In genomic region chr6:121482751-121483150, GRCh38 we compare ENCODE assay signal across 18 cellular contexts. TPM values are rescaled to one million over a fixed set of nuclear protein-coding genes. Genes with fewer than 3 reads are reported as not detected.
DNase-seq lines count a peak whose midpoint lies in the region; ATAC-seq, FAIRE-seq and TF ChIP-seq lines count a peak whose summit lies in the region.
"Had no signal": no experiment of that assay in that cellular context is flagged by ENCODE, and none has a peak within 500 bp of the region (broad histone marks: within the 10 kb centered on the region; RNA-seq: fewer than 3 reads in every experiment).

No MANE protein-coding gene starts in this region.

- TF ChIP-seq CTCF in IMR-90 (conservative IDR thresholded peaks at IDR 0.05; ENCODE audit: low read depth, low read length) (no peak), astrocyte (IDR thresholded peaks at IDR 0.05; ENCODE audit: insufficient read depth, low read depth, low read length) (no peak)

- H3K27ac ChIP-seq in IMR-90 (ENCODE audit: insufficient read depth, low read length): no peak overlapping the region
- H3K27ac ChIP-seq in astrocyte (ENCODE audit: low read depth, low read length): peak overlapping the region; percentile 77
- H3K27ac ChIP-seq: BLaER1 treated with 17β-estradiol and CSF1 and Interleukin-3, amounts not matched to agents 10 nM and 100 nM had no signal

- no peak for ATAC-seq in IMR-90 (ENCODE audit: low read depth)
- no peak for ATAC-seq in activated CD8-positive, alpha-beta T cell treated with anti-CD3 and anti-CD28 coated beads, Interleukin-2, amount 10 ng/mL, durations not matched to agents 7 days and 5 days
- ATAC-seq: K562, Panc1 had no signal

- no peak overlapping the region for H3K9ac ChIP-seq in IMR-90 (ENCODE audit: low read depth, low read length)
- H3K9ac ChIP-seq in astrocyte (ENCODE audit: low read length): peak overlapping the region; percentile 48
- H3K9ac ChIP-seq: BLaER1 treated with 17β-estradiol and CSF1 and Interleukin-3, amounts not matched to agents 10 nM and 100 nM had no signal

- no peaks in the 10 kb centered on the region for H3K79me2 ChIP-seq in astrocyte (ENCODE audit: insufficient read depth, low read length)

- peaks cover 3% of the 10 kb centered on the region for H3K9me3 Mint-ChIP-seq in astrocyte (ENCODE audit: unreplicated experiment)
- no peaks in the 10 kb centered on the region for H3K9me3 Mint-ChIP-seq in activated CD8-positive, alpha-beta T cell treated with anti-CD3 and anti-CD28 coated beads, Interleukin-2, amount 10 ng/mL, durations not matched to agents 7 days and 5 days (ENCODE audit: insufficient read depth)

- H3K56ac ChIP-seq in IMR-90 (ENCODE audit: extremely low read depth, insufficient read depth, low read length): no peak overlapping the region

- intact Hi-C loops in IMR-90 (cut with micrococcal nuclease): no loop called here

- no peaks in the 10 kb centered on the region for H3K79me1 ChIP-seq in IMR-90 (ENCODE audit: low read depth in 1 of 2, low read length in 2 of 2)

- H3K27me3 ChIP-seq in IMR-90 (ENCODE audit: control insufficient read depth, insufficient read depth, low read length) (no peaks in the 10 kb centered on the region), astrocyte (ENCODE audit: insufficient read depth, low read length) (no peaks in the 10 kb centered on the region)
- H3K27me3 ChIP-seq: BLaER1 treated with 17β-estradiol and CSF1 and Interleukin-3, amounts not matched to agents 10 nM and 100 nM had no signal

- H4K8ac ChIP-seq in IMR-90 (ENCODE audit: low read depth in 2 of 2, low read length in 2 of 2): no peak overlapping the region; a peak in 1 of 4 replicates

- H4K5ac ChIP-seq in IMR-90 (ENCODE audit: low read depth, low read length): no peak overlapping the region

- peak overlapping the region; percentile 47; the same call in 1 of the 2 replicates for H3K4ac ChIP-seq in IMR-90 (ENCODE audit: low read depth, low read length)

- dilution Hi-C loops in IMR-90 (cut with HindIII; ENCODE audit: low sequenced_read_pairs, unreplicated experiment): no loop called here

- FAIRE-seq in astrocyte (lab: Jason Lieb, UNC): no peak
- FAIRE-seq: K562 had no signal

- no peak overlapping the region for H3K18ac ChIP-seq in IMR-90 (ENCODE audit: low read depth, low read length)

- H3K14ac ChIP-seq in IMR-90 (replicated peaks; ENCODE audit: low read depth, low read length): no peak overlapping the region

- no peaks in the 10 kb centered on the region for H4K20me1 ChIP-seq in IMR-90 (ENCODE audit: insufficient read depth, low read length)
- H4K20me1 ChIP-seq in astrocyte (ENCODE audit: insufficient read depth, low read length): no peaks in the 10 kb centered on the region
- H4K20me1 ChIP-seq: BLaER1 treated with 17β-estradiol and CSF1 and Interleukin-3, amounts not matched to agents 10 nM and 100 nM had no signal

- H2BK120ac ChIP-seq in IMR-90 (ENCODE audit: low read depth, low read length): no peak overlapping the region

- H3K4me2 ChIP-seq in IMR-90 (ENCODE audit: low read depth, low read length) (no peak overlapping the region), astrocyte (ENCODE audit: low read length) (no peak overlapping the region)
- H3K4me2 ChIP-seq: BLaER1 treated with 17β-estradiol and CSF1 and Interleukin-3, amounts not matched to agents 10 nM and 100 nM had no signal

- H2BK5ac ChIP-seq in IMR-90 (ENCODE audit: low read depth, low read length, poor library complexity, severe bottlenecking): peak overlapping the region; percentile 72

- in situ Hi-C loops in IMR-90 (cut with MboI; ENCODE audit: low sequenced_read_pairs): no loop called here

- no peak overlapping the region for H2AFZ ChIP-seq in IMR-90 (replicated peaks; ENCODE audit: low read length, poor library complexity)
- no peak overlapping the region for H2AFZ ChIP-seq in astrocyte (ENCODE audit: low read depth, low read length)

- H3K36me3 ChIP-seq in IMR-90 (ENCODE audit: control insufficient read depth, insufficient read depth, low read length) (no peaks in the 10 kb centered on the region), astrocyte (ENCODE audit: insufficient read depth, low read length) (no peaks in the 10 kb centered on the region)
- H3K36me3 ChIP-seq: BLaER1 treated with 17β-estradiol and CSF1 and Interleukin-3, amounts not matched to agents 10 nM and 100 nM had no signal

- H3K9me1 ChIP-seq in IMR-90 (ENCODE audit: insufficient read depth, low read length): no peaks in the 10 kb centered on the region

- POLR2A ChIA-PET in IMR-90 (lab: Charles Lee; ENCODE audit: unreplicated experiment): no interaction called here
- POLR2A ChIA-PET in activated CD8-positive, alpha-beta T cell treated with anti-CD3 and anti-CD28 coated beads, Interleukin-2, amount 10 ng/mL, durations not matched to agents 7 days and 5 days (lab: Charles Lee): no interaction called here

- 0 out of 3 replicates have a peak overlapping the region, but pooled peaks have one; percentile 65 for H2BK15ac ChIP-seq in IMR-90 (ENCODE audit: low read depth, low read length)

- no TSS peak for BruUV-seq in IMR-90 (replicated peaks; lab: Mats Ljungman, UMichigan)

- TF ChIP-seq POLR2A in IMR-90 (IDR thresholded peaks at IDR 0.05; ENCODE audit: low read depth, low read length): no peak

- no peak for DNase-seq in IMR-90
- no peak for DNase-seq in astrocyte (ENCODE audit: low read depth)
- DNase-seq in foreskin melanocyte: peak; percentile 50
- DNase-seq in activated CD8-positive, alpha-beta T cell treated with anti-CD3 and anti-CD28 coated beads, Interleukin-2, amount 10 ng/mL, durations not matched to agents 7 days and 5 days: no peak
- DNase-seq in NK-92 (lab: John Stamatoyannopoulos, UW; ENCODE audit: unreplicated experiment): no peak
- DNase-seq in stimulated activated CD8-positive, alpha-beta memory T cell treated with anti-CD3 and anti-CD28 coated beads, Interleukin-4, amount 100 ng/mL, for 48 hours: no peak
- DNase-seq in DMS53 treated with DMSO at 0.1 percent for 48 hours (lab: John Stamatoyannopoulos, UW; ENCODE audit: unreplicated experiment): no peak
- DNase-seq: CD4-positive, alpha-beta memory T cell; DMS153; NCI-H1092; NCI-H1436; NCI-H187 treated with DMSO at 0.1 percent for 48 hours; NCI-H2107; NCI-H748 treated with DMSO at 0.1 percent for 48 hours; NK-92 treated with Interleukin-12 subunit alpha and Interleukin-12 subunit beta, amount 100 ng/mL, for 24 hours had no signal

- CTCF ChIA-PET in IMR-90 (lab: Yijun Ruan, JAX): no interaction called here
- CTCF ChIA-PET in activated CD8-positive, alpha-beta T cell treated with anti-CD3 and anti-CD28 coated beads, Interleukin-2, amount 10 ng/mL, durations not matched to agents 7 days and 5 days (lab: Charles Lee): no interaction called here

- no peak overlapping the region for H3K4me3 ChIP-seq in IMR-90 (ENCODE audit: insufficient read depth, low read depth, low read length)
- H3K4me3 ChIP-seq in astrocyte (ENCODE audit: insufficient read depth, low read depth, low read length): no peak overlapping the region
- H3K4me3 ChIP-seq: BLaER1 treated with 17β-estradiol and CSF1 and Interleukin-3, amounts not matched to agents 10 nM and 100 nM; K562 had no signal

- no peaks in the 10 kb centered on the region for H3K27me3 Mint-ChIP-seq in astrocyte (ENCODE audit: low read depth, unreplicated experiment)
- no peaks in the 10 kb centered on the region for H3K27me3 Mint-ChIP-seq in activated CD8-positive, alpha-beta T cell treated with anti-CD3 and anti-CD28 coated beads, Interleukin-2, amount 10 ng/mL, durations not matched to agents 7 days and 5 days (ENCODE audit: low read depth)

- peak overlapping the region; percentile 85; the same call in 1 of the 2 replicates for H2BK20ac ChIP-seq in IMR-90 (ENCODE audit: low read depth, low read length)

- H2AK9ac ChIP-seq in IMR-90 (replicated peaks; ENCODE audit: low read depth, low read length, poor library complexity): no peak overlapping the region

- no peak overlapping the region for H3K23ac ChIP-seq in IMR-90 (ENCODE audit: low read depth, low read length)

- peaks cover 2% of the 10 kb centered on the region; the same call in 1 of the 2 replicates for H3K4me1 ChIP-seq in IMR-90 (ENCODE audit: control insufficient read depth, insufficient read depth, low read length)
- H3K4me1 ChIP-seq in astrocyte (ENCODE audit: insufficient read depth, low read length): no peaks in the 10 kb centered on the region
- H3K4me1 ChIP-seq: BLaER1 treated with 17β-estradiol and CSF1 and Interleukin-3, amounts not matched to agents 10 nM and 100 nM had no signal

- H2AK5ac ChIP-seq in IMR-90 (ENCODE audit: low read depth, low read length): 0 out of 2 replicates have a peak overlapping the region, but pooled peaks have one; percentile 60

- no peak overlapping the region for H3K4me3 Mint-ChIP-seq in astrocyte (ENCODE audit: unreplicated experiment)
- H3K4me3 Mint-ChIP-seq in activated CD8-positive, alpha-beta T cell treated with anti-CD3 and anti-CD28 coated beads, Interleukin-2, amount 10 ng/mL, durations not matched to agents 7 days and 5 days: no peak overlapping the region
- H3K4me3 Mint-ChIP-seq: CD4-positive, alpha-beta memory T cell had no signal

- peaks cover 3% of the 10 kb centered on the region for H3K4me1 Mint-ChIP-seq in astrocyte (ENCODE audit: low read depth, unreplicated experiment)
- H3K4me1 Mint-ChIP-seq in activated CD8-positive, alpha-beta T cell treated with anti-CD3 and anti-CD28 coated beads, Interleukin-2, amount 10 ng/mL, durations not matched to agents 7 days and 5 days (ENCODE audit: low read depth): no peaks in the 10 kb centered on the region
- H3K4me1 Mint-ChIP-seq: CD4-positive, alpha-beta memory T cell had no signal

- no peak for TF ChIP-seq RAD21 in IMR-90 (IDR thresholded peaks at IDR 0.05; ENCODE audit: low read length)

- no peaks in the 10 kb centered on the region for H3K36me3 Mint-ChIP-seq in astrocyte (ENCODE audit: low read depth, unreplicated experiment)
- H3K36me3 Mint-ChIP-seq in activated CD8-positive, alpha-beta T cell treated with anti-CD3 and anti-CD28 coated beads, Interleukin-2, amount 10 ng/mL, durations not matched to agents 7 days and 5 days (ENCODE audit: low read depth): no peaks in the 10 kb centered on the region
- H3K36me3 Mint-ChIP-seq: CD4-positive, alpha-beta memory T cell had no signal

- no peaks in the 10 kb centered on the region for H3K9me3 ChIP-seq in IMR-90 (ENCODE audit: control insufficient read depth, insufficient read depth, low read length)
- no peaks in the 10 kb centered on the region for H3K9me3 ChIP-seq in astrocyte (ENCODE audit: insufficient read depth, low read depth, low read length)
- H3K9me3 ChIP-seq: BLaER1 treated with 17β-estradiol and CSF1 and Interleukin-3, amounts not matched to agents 10 nM and 100 nM had no signal

- peak overlapping the region; percentile 84 for H3K27ac Mint-ChIP-seq in astrocyte (ENCODE audit: unreplicated experiment)
- H3K27ac Mint-ChIP-seq in activated CD8-positive, alpha-beta T cell treated with anti-CD3 and anti-CD28 coated beads, Interleukin-2, amount 10 ng/mL, durations not matched to agents 7 days and 5 days: no peak overlapping the region
- H3K27ac Mint-ChIP-seq: CD4-positive, alpha-beta memory T cell had no signal

- H4K91ac ChIP-seq in IMR-90 (ENCODE audit: insufficient read depth, low read depth, low read length): no peak overlapping the region

RNA-seq across cellular contexts. Expression of gene GJA1, which starts 47.3 kb away (rescaled TPM):
- total RNA-seq in IMR-90 (2012; rRNA removed): 314 and 323 TPM in 2 replicates
- polyA plus RNA-seq in IMR-90 (2012; rRNA removed): 131 and 180 TPM in 2 replicates
- 40.8 and 46.3 TPM in 2 replicates for polyA plus RNA-seq in IMR-90 (2012; cell fraction: cytosol; rRNA removed)
- 9.7 and 51.6 TPM in 2 replicates for polyA plus RNA-seq in IMR-90 (2012; cell fraction: nucleus; rRNA removed; ENCODE audit: low replicate concordance)
- total RNA-seq in astrocyte: 433 and 443 TPM in 2 replicates
- total RNA-seq in activated CD8-positive, alpha-beta T cell treated with anti-CD3 and anti-CD28 coated beads, Interleukin-2, amount 10 ng/mL, durations not matched to agents 7 days and 5 days: not detected
- total RNA-seq: CD4-positive, alpha-beta memory T cell had no signal
- polyA plus RNA-seq: CD4-positive, alpha-beta memory T cell had no signal

Comparison
In these comparisons a context has a peak if more than half of its experiments do, and no peak if none do; other contexts are left out.
1. RNA of gene GJA1, which starts 47.3 kb away (total RNA-seq): 433 to 443 TPM in astrocyte and 314 to 323 TPM in IMR-90; not detected in activated CD8-positive, alpha-beta T cell treated with anti-CD3 and anti-CD28 coated beads, Interleukin-2, amount 10 ng/mL, durations not matched to agents 7 days and 5 days; every median in the first group is over 100 times any median in the second.